ENCODE assay signal across 8 cellular contexts in the genomic region with DNA sequence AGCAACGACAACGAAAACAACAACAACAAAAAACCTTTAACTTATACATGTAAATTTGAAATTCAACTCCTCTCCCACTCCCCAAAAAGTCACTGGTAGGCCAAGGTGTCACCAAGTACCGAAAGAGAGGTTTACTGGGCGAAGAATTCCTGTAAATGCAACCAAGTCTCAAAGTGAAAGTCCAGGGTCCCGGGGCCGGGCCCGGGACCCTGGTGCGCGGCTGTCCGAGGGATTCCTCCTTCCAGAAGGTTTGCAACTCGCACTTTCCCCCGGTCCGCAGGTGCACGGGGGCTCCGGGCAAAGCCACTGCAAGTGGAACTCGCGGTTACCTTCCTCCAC. TPM values are rescaled to one million over a fixed set of nuclear protein-coding genes. Genes with fewer than 3 reads are reported as not detected.
DNase-seq lines count a peak whose midpoint lies in the region; ATAC-seq and TF ChIP-seq lines count a peak whose summit lies in the region.

No MANE protein-coding gene starts in this region.

- H3K9me3 ChIP-seq in CD8-positive, alpha-beta T cell (ENCODE audit: low read length): no peaks in the 10 kb centered on the region
- no peaks in the 10 kb centered on the region for H3K9me3 ChIP-seq in OCI-LY7 (ENCODE audit: low read length)
- no peaks in the 10 kb centered on the region for H3K9me3 ChIP-seq in endocrine pancreas (ENCODE audit: control insufficient read depth, low read length)
- no peaks in the 10 kb centered on the region for H3K9me3 ChIP-seq in neutrophil

- peak overlapping the region; percentile 92 for H3K4me3 Mint-ChIP-seq in CD8-positive, alpha-beta T cell

- BruUV-seq in OCI-LY7 (replicated peaks; lab: Mats Ljungman, UMichigan): no TSS peak

- H3K4me1 Mint-ChIP-seq in CD8-positive, alpha-beta T cell (ENCODE audit: low read depth): peaks cover 51% of the 10 kb centered on the region

- intact Hi-C loops in CD8-positive, alpha-beta T cell (cut with DNase I, micrococcal nuclease): loop anchor here (1.0 to 10.0 kb wide), 9 partner anchors 10 to 1351 kb away; a partner anchor contains a TSS
- intact Hi-C loops in OCI-LY7 (cut with micrococcal nuclease; ENCODE audit: unreplicated experiment): loop anchor here (10.0 kb wide), 1 partner anchor 1141 kb away; a partner anchor contains a TSS
- intact Hi-C loops in left colon (cut with DNase I, micrococcal nuclease): no loop called here

- ATAC-seq in CD8-positive, alpha-beta T cell: no peak
- ATAC-seq in HG03571 (IDR thresholded peaks at IDR 0.05; ENCODE audit: unreplicated experiment) (no peak), left colon (no peak), GM21360 (IDR thresholded peaks at IDR 0.05; ENCODE audit: unreplicated experiment) (no peak)

- no peak for DNase-seq in CD8-positive, alpha-beta T cell
- DNase-seq in OCI-LY7 (ENCODE audit: low spot score) (peak; percentile 37), NCI-H510A treated with DMSO at 0.1 percent for 48 hours (lab: John Stamatoyannopoulos, UW) (no peak), left colon (no peak)

- peak overlapping the region; percentile 94 for H3K27ac Mint-ChIP-seq in CD8-positive, alpha-beta T cell

- peaks cover 4% of the 10 kb centered on the region for H3K36me3 Mint-ChIP-seq in CD8-positive, alpha-beta T cell

- no peaks in the 10 kb centered on the region for H3K9me3 Mint-ChIP-seq in CD8-positive, alpha-beta T cell

- H2AFZ ChIP-seq in OCI-LY7 (ENCODE audit: low read length): no peak overlapping the region

- H3K4me1 ChIP-seq in CD8-positive, alpha-beta T cell (ENCODE audit: insufficient read depth, low read length): peaks cover 50% of the 10 kb centered on the region
- H3K4me1 ChIP-seq in OCI-LY7 (ENCODE audit: insufficient read depth, low read length, poor library complexity, severe bottlenecking) (peaks cover 41% of the 10 kb centered on the region), endocrine pancreas (ENCODE audit: control insufficient read depth, insufficient read depth, low read length) (peaks cover 11% of the 10 kb centered on the region), neutrophil (ENCODE audit: control insufficient read depth in 1 of 2, insufficient read depth in 1 of 2, low read depth in 1 of 2, low read length in 1 of 2) (peaks cover 32 to 63% of the 10 kb centered on the region in 2 experiments)

- no peaks in the 10 kb centered on the region for H3K9me2 ChIP-seq in OCI-LY7 (ENCODE audit: insufficient read depth, low read length)

- H3K36me3 ChIP-seq in CD8-positive, alpha-beta T cell (ENCODE audit: insufficient read depth, low read length): no peaks in the 10 kb centered on the region
- H3K36me3 ChIP-seq in OCI-LY7 (ENCODE audit: insufficient read depth, low read length): no peaks in the 10 kb centered on the region; the same call in 1 of the 2 replicates
- no peaks in the 10 kb centered on the region for H3K36me3 ChIP-seq in endocrine pancreas (ENCODE audit: control insufficient read depth, insufficient read depth, low read length)
- H3K36me3 ChIP-seq in neutrophil: no peaks in the 10 kb centered on the region

- H3K4me3 ChIP-seq in CD8-positive, alpha-beta T cell (ENCODE audit: low read depth, low read length): peak overlapping the region; percentile 64
- peak overlapping the region; percentile 96 for H3K4me3 ChIP-seq in OCI-LY7 (ENCODE audit: low read depth, low read length, poor library complexity, severe bottlenecking)
- H3K4me3 ChIP-seq in endocrine pancreas (ENCODE audit: control insufficient read depth, insufficient read depth, low read length): peak overlapping the region; percentile 95
- H3K4me3 ChIP-seq in neutrophil (ENCODE audit: low read depth in 1 of 2, low read length in 1 of 2): peak overlapping the region; percentile 74 to 94

- POLR2A ChIA-PET in CD8-positive, alpha-beta T cell (lab: Charles Lee): interaction anchor here (0.6 to 3.1 kb wide), 4 partner anchors 13 to 99 kb away, joined by 3 to 9 read pairs (median 4); no protein-coding TSS in a partner anchor
- POLR2A ChIA-PET in OCI-LY7 (lab: Charles Lee): no interaction called here

- H3K4me2 ChIP-seq in OCI-LY7 (ENCODE audit: low read length): peak overlapping the region; percentile 95

- peaks cover 54% of the 10 kb centered on the region for H3K79me2 ChIP-seq in OCI-LY7 (ENCODE audit: insufficient read depth, low read depth, low read length)

- no peak for TF ChIP-seq CTCF in CD8-positive, alpha-beta T cell (IDR thresholded peaks at IDR 0.05)
- no peak for TF ChIP-seq CTCF in OCI-LY7 (conservative IDR thresholded peaks at IDR 0.05; ENCODE audit: low read length)
- TF ChIP-seq CTCF in neutrophil (IDR thresholded peaks at IDR 0.05): no peak

- peak overlapping the region; percentile 64 for H3K27ac ChIP-seq in CD8-positive, alpha-beta T cell (ENCODE audit: low read depth, low read length)
- H3K27ac ChIP-seq in OCI-LY7 (ENCODE audit: low read depth, low read length, poor library complexity, severe bottlenecking) (peak overlapping the region; percentile 99), neutrophil (peak overlapping the region; percentile 95)

- H3K27me3 ChIP-seq in CD8-positive, alpha-beta T cell (ENCODE audit: insufficient read depth, low read length): no peaks in the 10 kb centered on the region
- H3K27me3 ChIP-seq in endocrine pancreas (ENCODE audit: control insufficient read depth, insufficient read depth, low read length) (no peaks in the 10 kb centered on the region), neutrophil (no peaks in the 10 kb centered on the region)

- peaks cover 16% of the 10 kb centered on the region for H4K20me1 ChIP-seq in OCI-LY7 (ENCODE audit: insufficient read depth, low read length)

- H3K9ac ChIP-seq in endocrine pancreas (ENCODE audit: control insufficient read depth, insufficient read depth, low read length): peak overlapping the region; percentile 77

- CTCF ChIA-PET in CD8-positive, alpha-beta T cell (lab: Charles Lee): no interaction called here
- CTCF ChIA-PET in OCI-LY7 (lab: Charles Lee; ENCODE audit: unreplicated experiment): no interaction called here

- H3K27me3 Mint-ChIP-seq in CD8-positive, alpha-beta T cell (ENCODE audit: low read depth): no peaks in the 10 kb centered on the region

RNA-seq across cellular contexts. Expression of a gene that starts 1.1 kb away (rescaled TPM):
- 10 to 100 TPM; 69.9 to 71.5 TPM for total RNA-seq in CD8-positive, alpha-beta T cell
- total RNA-seq in OCI-LY7 (2014; rRNA removed; shearing (Covaris generic)): 51.1 and 60.4 TPM in 2 replicates
- total RNA-seq in OCI-LY7 (2022): 88.7 and 92.4 TPM in 2 replicates
- 100 to 1,000 TPM; 204 to 205 TPM for total RNA-seq in left colon

Comparison
In these comparisons a context has a peak if more than half of its experiments do, and no peak if none do; other contexts are left out.
1. intact Hi-C loops: an anchor here in CD8-positive, alpha-beta T cell (1.0 to 10.0 kb wide) and OCI-LY7 (10.0 kb wide); none called in left colon.